ENCODE assay signal across 9 cellular contexts in genomic region chr9:120918931-120919638, GRCh38. TPM values are rescaled to one million over a fixed set of nuclear protein-coding genes. Genes with fewer than 3 reads are reported as not detected.
DNase-seq lines count a peak whose midpoint lies in the region; ATAC-seq and TF ChIP-seq lines count a peak whose summit lies in the region.
"Had no signal": no experiment of that assay in that cellular context is flagged by ENCODE, and none has a peak within 500 bp of the region (broad histone marks: within the 10 kb centered on the region; RNA-seq: fewer than 3 reads in every experiment).

No MANE protein-coding gene starts in this region.

- H3K79me2 ChIP-seq in OCI-LY3 (ENCODE audit: low read length) = peaks cover 97% of the 10 kb centered on the region

- H3K9ac ChIP-seq in OCI-LY3 (ENCODE audit: low read length) = peak overlapping the region; percentile 73; the same call in 1 of the 2 replicates

- peaks cover 74% of the 10 kb centered on the region for H3K4me1 ChIP-seq in OCI-LY3 (ENCODE audit: low read length)

- no peak for DNase-seq in AG04450 (ENCODE audit: low read depth, low spot score)
- DNase-seq in naive thymus-derived CD8-positive, alpha-beta T cell = no peak
- DNase-seq in NCI-H128 (lab: John Stamatoyannopoulos, UW; ENCODE audit: unreplicated experiment) = no peak
- DNase-seq in superior temporal gyrus (ENCODE audit: extremely low spot score) = no peak
- no peak for DNase-seq in AML-193 (lab: John Stamatoyannopoulos, UW)
- DNase-seq: Calu3 had no signal

- POLR2A ChIA-PET in AG04450 (lab: Yijun Ruan, JAX) = no interaction called here
- POLR2A ChIA-PET in naive thymus-derived CD8-positive, alpha-beta T cell (lab: Charles Lee) = interaction anchor here (0.9 to 45.2 kb wide), 3 partner anchors 6 to 38 kb away, joined by 3 to 1842 read pairs (median 1842); partner anchors contain the start of gene TRAF1

- H3K27ac ChIP-seq in AG04450 (ENCODE audit: low read depth, low read length) = peak overlapping the region; percentile 31
- H3K27ac ChIP-seq in OCI-LY3 (ENCODE audit: low read length) = peak overlapping the region; percentile 94

- peaks cover 2% of the 10 kb centered on the region for H3K27me3 ChIP-seq in AG04450 (ENCODE audit: control insufficient read depth, insufficient read depth, low read length)
- H3K27me3 ChIP-seq in OCI-LY3 (ENCODE audit: low read depth, low read length) = no peaks in the 10 kb centered on the region

- H3K4me3 Mint-ChIP-seq in dendritic cell treated with granulocyte-macrophage colony-stimulating factor and Interleukin-4, amounts not matched to agents 40 ng/mL and 50 ng/mL, for 4 days = no peak overlapping the region
- H3K4me3 Mint-ChIP-seq in naive thymus-derived CD8-positive, alpha-beta T cell = peak overlapping the region in 9 of 10 donors; percentile 12 to 94 (median 84)

- no peak overlapping the region for H3K4me2 ChIP-seq in OCI-LY3 (ENCODE audit: low read length)

- H3K27ac Mint-ChIP-seq in dendritic cell treated with granulocyte-macrophage colony-stimulating factor and Interleukin-4, amounts not matched to agents 40 ng/mL and 50 ng/mL, for 4 days = peak overlapping the region; percentile 14
- peak overlapping the region; percentile 72 to 100 (median 92) for H3K27ac Mint-ChIP-seq in naive thymus-derived CD8-positive, alpha-beta T cell

- H3K36me3 Mint-ChIP-seq in dendritic cell treated with granulocyte-macrophage colony-stimulating factor and Interleukin-4, amounts not matched to agents 40 ng/mL and 50 ng/mL, for 4 days (ENCODE audit: low read depth) = peaks cover 49% of the 10 kb centered on the region
- peaks cover 11 to 73% (median 38%) of the 10 kb centered on the region in 3 donors for H3K36me3 Mint-ChIP-seq in naive thymus-derived CD8-positive, alpha-beta T cell

- H2AFZ ChIP-seq in OCI-LY3 (ENCODE audit: low read depth, low read length) = no peak overlapping the region

- TF ChIP-seq CTCF in AG04450 (IDR thresholded peaks at IDR 0.05; ENCODE audit: low read depth, low read length) (no peak), OCI-LY3 (IDR thresholded peaks at IDR 0.05; ENCODE audit: low read depth, low read length) (no peak)

- intact Hi-C loops in dendritic cell treated with granulocyte-macrophage colony-stimulating factor and Interleukin-4, amounts not matched to agents 40 ng/mL and 50 ng/mL, for 4 days (cut with micrococcal nuclease) = no loop called here

- CTCF ChIA-PET in AG04450 (lab: Charles Lee) = interaction anchor here (0.6 to 0.7 kb wide), 2 partner anchors 18 kb away, joined by 3 to 4 read pairs; no protein-coding TSS in a partner anchor

- H3K4me3 ChIP-seq in AG04450 (ENCODE audit: low read depth, low read length) (no peak overlapping the region), OCI-LY3 (ENCODE audit: low read length) (no peak overlapping the region)

- no peaks in the 10 kb centered on the region; the same call in 1 of the 2 replicates for H4K20me1 ChIP-seq in OCI-LY3 (ENCODE audit: insufficient read depth, low read length)

- peaks cover 66% of the 10 kb centered on the region for H3K36me3 ChIP-seq in OCI-LY3 (replicated peaks; ENCODE audit: low read depth, low read length)

- H3K9me3 ChIP-seq in AG04450 (ENCODE audit: control insufficient read depth, insufficient read depth, low read length) (peaks cover 4% of the 10 kb centered on the region), OCI-LY3 (ENCODE audit: insufficient read depth, low read length) (no peaks in the 10 kb centered on the region)

- H3K27me3 Mint-ChIP-seq in dendritic cell treated with granulocyte-macrophage colony-stimulating factor and Interleukin-4, amounts not matched to agents 40 ng/mL and 50 ng/mL, for 4 days = no peaks in the 10 kb centered on the region
- H3K27me3 Mint-ChIP-seq in naive thymus-derived CD8-positive, alpha-beta T cell = no peaks in the 10 kb centered on the region

- H3K9me3 Mint-ChIP-seq in dendritic cell treated with granulocyte-macrophage colony-stimulating factor and Interleukin-4, amounts not matched to agents 40 ng/mL and 50 ng/mL, for 4 days = no peaks in the 10 kb centered on the region
- H3K9me3 Mint-ChIP-seq in naive thymus-derived CD8-positive, alpha-beta T cell = peaks cover 0 to 3% (median 0%) of the 10 kb centered on the region in 9 donors

- H3K4me1 Mint-ChIP-seq in dendritic cell treated with granulocyte-macrophage colony-stimulating factor and Interleukin-4, amounts not matched to agents 40 ng/mL and 50 ng/mL, for 4 days (ENCODE audit: low read depth) = peaks cover 48% of the 10 kb centered on the region
- peaks cover 41 to 94% (median 90%) of the 10 kb centered on the region in 4 donors for H3K4me1 Mint-ChIP-seq in naive thymus-derived CD8-positive, alpha-beta T cell

- ATAC-seq in naive thymus-derived CD8-positive, alpha-beta T cell = no peak
- no peak for ATAC-seq in HG03469 (IDR thresholded peaks at IDR 0.05; ENCODE audit: unreplicated experiment)

RNA-seq across cellular contexts. Expression of gene TRAF1, which starts 7.5 kb away (rescaled TPM):
- polyA plus RNA-seq in AG04450 (2011; rRNA removed) = 3.7 and 4.0 TPM in 2 replicates
- 5.7 and 7.6 TPM in 2 replicates for polyA minus RNA-seq in AG04450 (2011; rRNA and poly(A)+ RNA removed)
- 100 to 1,000 TPM; 125 to 126 TPM for total RNA-seq in naive thymus-derived CD8-positive, alpha-beta T cell
- 1 to 10 TPM; 3.7 to 7.0 (median 4.9) TPM for polyA plus RNA-seq in naive thymus-derived CD8-positive, alpha-beta T cell

RNA-seq across cellular contexts. Expression of gene PHF19, which starts 42.1 kb away (rescaled TPM):
- 20.4 and 30.5 TPM in 2 replicates for polyA plus RNA-seq in AG04450 (2011; rRNA removed)
- 37.0 and 56.0 TPM in 2 replicates for polyA minus RNA-seq in AG04450 (2011; rRNA and poly(A)+ RNA removed)
- total RNA-seq in naive thymus-derived CD8-positive, alpha-beta T cell = 100 to 1,000 TPM; 143 to 144 TPM
- polyA plus RNA-seq in naive thymus-derived CD8-positive, alpha-beta T cell = 10 to 100 TPM in 1 of 3 donors, 1 to 10 TPM in 2; 6.3 to 11.8 (median 9.4) TPM
